Comparison of ENCODE assay signal across 17 cellular contexts in the genomic region with DNA sequence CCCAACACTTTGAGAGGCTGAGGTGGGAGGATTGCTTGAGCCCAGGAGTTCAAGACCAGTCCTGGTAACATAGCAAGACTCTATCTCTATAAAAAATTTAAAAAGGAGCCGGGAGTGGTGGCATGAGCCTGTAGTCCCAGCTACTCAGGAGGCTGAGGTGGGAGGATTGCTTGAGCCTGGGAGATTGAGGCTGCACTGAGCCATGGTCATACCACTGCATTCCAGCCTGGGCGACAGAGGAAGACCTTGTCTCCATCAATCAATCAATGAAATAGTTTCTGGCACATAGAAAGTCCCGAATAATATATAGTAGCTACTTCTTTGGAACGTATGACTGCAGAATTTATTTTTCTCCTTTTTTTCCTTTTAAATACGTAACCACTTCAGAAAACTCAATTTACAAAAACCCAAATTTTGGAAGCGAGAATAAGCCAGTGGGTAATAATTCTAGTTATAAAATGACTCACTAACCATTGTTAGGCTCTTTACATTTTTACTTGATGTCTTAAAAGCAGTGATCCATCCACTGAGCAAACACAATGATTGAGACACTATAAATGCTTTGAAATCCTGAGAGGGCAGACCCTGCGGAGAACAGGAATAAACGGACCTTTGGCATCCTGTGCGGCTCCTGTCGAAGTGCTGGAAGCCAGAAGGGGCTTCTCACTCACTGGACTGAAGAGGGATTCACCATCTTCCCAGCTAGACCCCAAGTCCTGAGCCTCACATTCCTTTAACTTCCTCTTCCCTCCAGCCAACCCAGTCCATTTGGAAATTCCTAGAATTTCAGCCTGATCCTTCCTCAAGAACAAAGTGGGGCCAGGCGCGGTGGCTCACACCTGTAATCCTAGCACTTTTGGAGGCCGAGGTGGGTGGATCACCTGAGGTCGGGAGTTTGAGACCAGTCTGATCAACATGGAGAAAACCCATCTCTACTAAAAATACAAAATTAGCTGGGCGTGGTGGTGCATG.
A peak's percentile ranks its signal among the peaks of the same experiment; 100 is the strongest.
DNase-seq lines count a peak whose midpoint lies in the region; ATAC-seq and TF ChIP-seq lines count a peak whose summit lies in the region.
"Had no signal": no experiment of that assay in that cellular context is flagged by ENCODE, and none has a peak within 500 bp of the region (broad histone marks: within the 10 kb centered on the region; RNA-seq: fewer than 3 reads in every experiment).

No MANE protein-coding gene starts in this region.

- ATAC-seq in heart right ventricle: no peak
- ATAC-seq in Right ventricle myocardium superior (ENCODE audit: poor library complexity): no peak
- no peak for ATAC-seq in effector memory CD8-positive, alpha-beta T cell (replicated peaks)
- ATAC-seq: HCT116 had no signal

- no peak overlapping the region for H2AFZ ChIP-seq in hepatocyte

- H3K27ac Mint-ChIP-seq in effector memory CD8-positive, alpha-beta T cell: no peak overlapping the region
- H3K27ac Mint-ChIP-seq: activated naive CD8-positive, alpha-beta T cell treated with anti-CD3 and anti-CD28 coated beads, Interleukin-2, amount 10 ng/mL, durations not matched to agents 7 days and 5 days; CD4-positive, alpha-beta memory T cell; stimulated activated effector memory CD8-positive, alpha-beta T cell treated with anti-CD3 and anti-CD28 coated beads, Interleukin-12 subunit alpha, Interleukin-12 subunit beta, amount 100 ng/mL, for 72 hours had no signal

- peak overlapping the region in 1 of 3 donors; percentile 16 for H3K9ac ChIP-seq in skeletal muscle tissue (ENCODE audit: low read depth in 1 of 3, low read length in 3 of 3)

- DNase-seq in heart right ventricle (no peak), Right ventricle myocardium superior (no peak), hepatocyte (ENCODE audit: low spot score) (no peak), uterus (no peak), NCI-H748 treated with DMSO at 0.1 percent for 48 hours (lab: John Stamatoyannopoulos, UW) (no peak)
- DNase-seq in effector memory CD8-positive, alpha-beta T cell: no peak
- DNase-seq: activated naive CD8-positive, alpha-beta T cell treated with anti-CD3 and anti-CD28 coated beads, Interleukin-2, amount 10 ng/mL, durations not matched to agents 7 days and 5 days; caudate nucleus; CD4-positive, alpha-beta memory T cell; DMS79 treated with DMSO at 0.1 percent for 48 hours; NCI-H1417 treated with DMSO at 0.1 percent for 48 hours; NCI-H2171 treated with DMSO at 0.1 percent for 48 hours had no signal

- H3K4me3 ChIP-seq in heart right ventricle (no peak overlapping the region), hepatocyte (no peak overlapping the region), skeletal muscle tissue (ENCODE audit: low read length in 3 of 3) (no peak overlapping the region), uterus (no peak overlapping the region)
- H3K4me3 ChIP-seq: thoracic aorta had no signal

- H4K20me1 ChIP-seq in hepatocyte (ENCODE audit: insufficient read depth, poor library complexity, severe bottlenecking): no peaks in the 10 kb centered on the region

- no peak overlapping the region for H3K4me2 ChIP-seq in hepatocyte

- no peaks in the 10 kb centered on the region for H3K36me3 Mint-ChIP-seq in effector memory CD8-positive, alpha-beta T cell (ENCODE audit: insufficient read depth)
- H3K36me3 Mint-ChIP-seq: activated naive CD8-positive, alpha-beta T cell treated with anti-CD3 and anti-CD28 coated beads, Interleukin-2, amount 10 ng/mL, durations not matched to agents 7 days and 5 days; CD4-positive, alpha-beta memory T cell; stimulated activated effector memory CD8-positive, alpha-beta T cell treated with anti-CD3 and anti-CD28 coated beads, Interleukin-12 subunit alpha, Interleukin-12 subunit beta, amount 100 ng/mL, for 72 hours had no signal

- TF ChIP-seq POLR2A in uterus (IDR thresholded peaks at IDR 0.05): no peak

- 82 to 87% methylated on average over 15 of the region's 15 CpGs for WGBS in heart right ventricle, 2 donors
- WGBS in hepatocyte (ENCODE audit: low lambda C conversion rate, missing lambda C conversion rate): 57% methylated on average over 15 of the region's 15 CpGs

- no peaks in the 10 kb centered on the region for H3K4me1 Mint-ChIP-seq in effector memory CD8-positive, alpha-beta T cell (ENCODE audit: low read depth in 2 of 2)
- H3K4me1 Mint-ChIP-seq: CD4-positive, alpha-beta memory T cell; stimulated activated effector memory CD8-positive, alpha-beta T cell treated with anti-CD3 and anti-CD28 coated beads, Interleukin-12 subunit alpha, Interleukin-12 subunit beta, amount 100 ng/mL, for 72 hours had no signal

- H3K9me3 Mint-ChIP-seq in effector memory CD8-positive, alpha-beta T cell: no peaks in the 10 kb centered on the region
- H3K9me3 Mint-ChIP-seq: activated naive CD8-positive, alpha-beta T cell treated with anti-CD3 and anti-CD28 coated beads, Interleukin-2, amount 10 ng/mL, durations not matched to agents 7 days and 5 days; stimulated activated effector memory CD8-positive, alpha-beta T cell treated with anti-CD3 and anti-CD28 coated beads, Interleukin-12 subunit alpha, Interleukin-12 subunit beta, amount 100 ng/mL, for 72 hours had no signal

- H3K79me2 ChIP-seq in hepatocyte: no peaks in the 10 kb centered on the region

- H3K27ac ChIP-seq in heart right ventricle: peak overlapping the region in 8 of 10 donors; percentile 59 to 80 (median 76)
- H3K27ac ChIP-seq in VCaP: 0 out of 2 replicates have a peak overlapping the region, but pooled peaks have one; percentile 4
- peak overlapping the region; percentile 66 for H3K27ac ChIP-seq in hepatocyte
- peak overlapping the region; percentile 12 for H3K27ac ChIP-seq in skeletal muscle tissue (ENCODE audit: low read depth, low read length)
- peak overlapping the region in 1 of 2 donors; percentile 62 for H3K27ac ChIP-seq in uterus

- H3K27me3 ChIP-seq in heart right ventricle (no peaks in the 10 kb centered on the region), hepatocyte (no peaks in the 10 kb centered on the region), skeletal muscle tissue (ENCODE audit: control insufficient read depth in 3 of 3, insufficient read depth in 3 of 3, low read length in 3 of 3) (no peaks in the 10 kb centered on the region), uterus (no peaks in the 10 kb centered on the region)

- TF ChIP-seq CTCF in heart right ventricle (IDR thresholded peaks at IDR 0.05) (no peak), VCaP (conservative IDR thresholded peaks at IDR 0.05) (no peak), hepatocyte (IDR thresholded peaks at IDR 0.05; ENCODE audit: poor library complexity) (no peak), uterus (IDR thresholded peaks at IDR 0.05) (no peak)

- H3K4me3 Mint-ChIP-seq in effector memory CD8-positive, alpha-beta T cell: no peak overlapping the region
- H3K4me3 Mint-ChIP-seq: activated naive CD8-positive, alpha-beta T cell treated with anti-CD3 and anti-CD28 coated beads, Interleukin-2, amount 10 ng/mL, durations not matched to agents 7 days and 5 days; CD4-positive, alpha-beta memory T cell; stimulated activated effector memory CD8-positive, alpha-beta T cell treated with anti-CD3 and anti-CD28 coated beads, Interleukin-12 subunit alpha, Interleukin-12 subunit beta, amount 100 ng/mL, for 72 hours had no signal

- H3K36me3 ChIP-seq in heart right ventricle: no peaks in the 10 kb centered on the region
- no peaks in the 10 kb centered on the region for H3K36me3 ChIP-seq in hepatocyte (replicated peaks; ENCODE audit: insufficient read depth, low read depth)
- H3K36me3 ChIP-seq in skeletal muscle tissue (ENCODE audit: control insufficient read depth in 3 of 3, insufficient read depth in 3 of 3, low read length in 3 of 3): no peaks in the 10 kb centered on the region
- no peaks in the 10 kb centered on the region for H3K36me3 ChIP-seq in uterus
- H3K36me3 ChIP-seq: thoracic aorta had no signal

- intact Hi-C loops in heart right ventricle (cut with DNase I): loop anchor here in 1 of 10 donors (2.0 to 5.0 kb wide), 2 partner anchors 49 to 69 kb away; partner anchors contain the start of gene MFGE8
- intact Hi-C loops in Right ventricle myocardium superior (cut with DNase I): no loop called here
- intact Hi-C loops in uterus (cut with DNase I; ENCODE audit: low total_unique reads): no loop called here

- H3K27me3 Mint-ChIP-seq in effector memory CD8-positive, alpha-beta T cell: peaks cover under 1% of the 10 kb centered on the region in 2 donors

- H3K4me1 ChIP-seq in heart right ventricle (peaks cover 5 to 22% (median 21%) of the 10 kb centered on the region in 9 donors), hepatocyte (ENCODE audit: insufficient read depth) (peaks cover 15% of the 10 kb centered on the region), skeletal muscle tissue (ENCODE audit: control insufficient read depth in 3 of 3, insufficient read depth in 3 of 3, low read length in 3 of 3) (peaks cover 4 to 8% (median 7%) of the 10 kb centered on the region in 3 donors), uterus (no peaks in the 10 kb centered on the region)

- H3K9me3 ChIP-seq in heart right ventricle (peaks cover 0 to 7% (median 0%) of the 10 kb centered on the region in 11 donors), hepatocyte (ENCODE audit: low read depth) (no peaks in the 10 kb centered on the region), skeletal muscle tissue (ENCODE audit: control insufficient read depth in 3 of 3, low read length in 3 of 3) (no peaks in the 10 kb centered on the region), uterus (no peaks in the 10 kb centered on the region)
- H3K9me3 ChIP-seq: thoracic aorta had no signal

- no peaks in the 10 kb centered on the region for H3K9me2 ChIP-seq in hepatocyte (replicated peaks; ENCODE audit: insufficient read depth)
